8 cellular contexts compared by ENCODE assay signal in genomic region chr3:185176756-185177359, GRCh38.
DNase-seq lines count a peak whose midpoint lies in the region; ATAC-seq and TF ChIP-seq lines count a peak whose summit lies in the region.

No MANE protein-coding gene starts in this region.

- H3K9me3 ChIP-seq in adipocyte (ENCODE audit: control insufficient read depth, low read length): no peaks in the 10 kb centered on the region

- H3K27me3 ChIP-seq in adipocyte (replicated peaks; ENCODE audit: control insufficient read depth, insufficient read depth, low read length): peaks cover 25% of the 10 kb centered on the region

- H3K27me3 Mint-ChIP-seq in stimulated activated naive CD8-positive, alpha-beta T cell treated with anti-CD3 and anti-CD28 coated beads, Interleukin-15, amount 100 ng/mL, for 72 hours: peaks cover 6% of the 10 kb centered on the region

- H3K36me3 ChIP-seq in adipocyte (ENCODE audit: control insufficient read depth, insufficient read depth, low read length, severe bottlenecking): no peaks in the 10 kb centered on the region

- H3K4me1 ChIP-seq in adipocyte (ENCODE audit: control insufficient read depth, insufficient read depth, low read length): peaks cover 15% of the 10 kb centered on the region

- H3K9ac ChIP-seq in adipocyte (ENCODE audit: low read length): no peak overlapping the region

- DNase-seq in AG09319 (ENCODE audit: extremely low read depth, low read depth): no peak
- peak; percentile 56 for DNase-seq in GM12865 (ENCODE audit: low read depth)
- DNase-seq in NCI-H2227 treated with DMSO at 0.1 percent for 48 hours (lab: John Stamatoyannopoulos, UW): peak; percentile 25
- DNase-seq in adipocyte (ENCODE audit: low read depth): peak; percentile 67
- DNase-seq in iPS-NIHi7 (ENCODE audit: extremely low spot score): peak; percentile 48
- DNase-seq in stimulated activated naive CD8-positive, alpha-beta T cell treated with anti-CD3 and anti-CD28 coated beads, Interleukin-15, amount 100 ng/mL, for 72 hours: peak; percentile 24 to 26

- ATAC-seq in stimulated activated naive CD8-positive, alpha-beta T cell treated with anti-CD3 and anti-CD28 coated beads, Interleukin-15, amount 100 ng/mL, for 72 hours: no peak
- no peak for ATAC-seq in HG03139 (IDR thresholded peaks at IDR 0.05; ENCODE audit: unreplicated experiment)
- no peak for ATAC-seq in GM21723 (IDR thresholded peaks at IDR 0.05; ENCODE audit: unreplicated experiment)

- no peak overlapping the region for H3K27ac Mint-ChIP-seq in stimulated activated naive CD8-positive, alpha-beta T cell treated with anti-CD3 and anti-CD28 coated beads, Interleukin-15, amount 100 ng/mL, for 72 hours

- H3K4me3 Mint-ChIP-seq in stimulated activated naive CD8-positive, alpha-beta T cell treated with anti-CD3 and anti-CD28 coated beads, Interleukin-15, amount 100 ng/mL, for 72 hours: no peak overlapping the region

- H3K9me3 Mint-ChIP-seq in stimulated activated naive CD8-positive, alpha-beta T cell treated with anti-CD3 and anti-CD28 coated beads, Interleukin-15, amount 100 ng/mL, for 72 hours: no peaks in the 10 kb centered on the region

- H3K4me1 Mint-ChIP-seq in stimulated activated naive CD8-positive, alpha-beta T cell treated with anti-CD3 and anti-CD28 coated beads, Interleukin-15, amount 100 ng/mL, for 72 hours: no peaks in the 10 kb centered on the region

- no peak overlapping the region for H3K4me3 ChIP-seq in GM12865 (ENCODE audit: low read depth, low read length)
- no peak overlapping the region for H3K4me3 ChIP-seq in adipocyte (ENCODE audit: low read length)

- TF ChIP-seq CTCF in AG09319 (IDR thresholded peaks at IDR 0.05; ENCODE audit: low read depth, low read length) (peak; percentile 68), GM12865 (IDR thresholded peaks at IDR 0.05; ENCODE audit: insufficient read depth, low read depth, low read length, missing control alignments) (peak; percentile 65)
